Comparison of ENCODE assay signal across 7 cellular contexts in genomic region chr10:97633921-97634320, GRCh38. TPM values are rescaled to one million over a fixed set of nuclear protein-coding genes. Genes with fewer than 3 reads are reported as not detected.
A peak's percentile ranks its signal among the peaks of the same experiment; 100 is the strongest.
DNase-seq lines count a peak whose midpoint lies in the region; ATAC-seq and TF ChIP-seq lines count a peak whose summit lies in the region.
"Had no signal": no experiment of that assay in that cellular context is flagged by ENCODE, and none has a peak within 500 bp of the region (broad histone marks: within the 10 kb centered on the region; RNA-seq: fewer than 3 reads in every experiment).

No MANE protein-coding gene starts in this region.

- DNase-seq in GM13977 (ENCODE audit: low spot score) (no peak), T-cell (peak in 5 of 34 experiments; percentile 2 to 13 (median 9)), hepatocyte (ENCODE audit: low spot score) (no peak), vagina (ENCODE audit: extremely low spot score in 2 of 2) (no peak), cerebellar nuclear complex (lab: John Stamatoyannopoulos, UW) (no peak)

- TF ChIP-seq CTCF in GM13977 (IDR thresholded peaks at IDR 0.05; ENCODE audit: extremely low read depth, insufficient read depth, missing control alignments) (peak; percentile 15), hepatocyte (IDR thresholded peaks at IDR 0.05; ENCODE audit: poor library complexity) (no peak), vagina (IDR thresholded peaks at IDR 0.05) (no peak)

- peak overlapping the region; percentile 63 for H3K4me3 ChIP-seq in hepatocyte
- H3K4me3 ChIP-seq in vagina = peak overlapping the region; percentile 77 to 93

- H3K4me3 Mint-ChIP-seq in T-cell = peak overlapping the region; percentile 89 to 98 (median 93)

- H3K27ac Mint-ChIP-seq in T-cell = peak overlapping the region; percentile 59 to 83

- H3K9me3 Mint-ChIP-seq in T-cell = no peaks in the 10 kb centered on the region

- no peak for ATAC-seq in T-cell (replicated peaks in 1 of 4)
- no peak for ATAC-seq in HG02884 (IDR thresholded peaks at IDR 0.05; ENCODE audit: unreplicated experiment)

- peaks cover 12 to 17% (median 16%) of the 10 kb centered on the region in 3 donors for H3K4me1 Mint-ChIP-seq in T-cell

- no peaks in the 10 kb centered on the region for H4K20me1 ChIP-seq in hepatocyte (ENCODE audit: insufficient read depth, poor library complexity, severe bottlenecking)

- CTCF ChIA-PET in T-cell (lab: Charles Lee) = no interaction called here

- H3K36me3 ChIP-seq in hepatocyte (replicated peaks; ENCODE audit: insufficient read depth, low read depth) (no peaks in the 10 kb centered on the region), vagina (no peaks in the 10 kb centered on the region)

- no peaks in the 10 kb centered on the region for H3K9me2 ChIP-seq in hepatocyte (replicated peaks; ENCODE audit: insufficient read depth)

- H2AFZ ChIP-seq in hepatocyte = peak overlapping the region; percentile 100

- intact Hi-C loops in vagina (cut with DNase I) = no loop called here

- no peaks in the 10 kb centered on the region for H3K36me3 Mint-ChIP-seq in T-cell

- TF ChIP-seq POLR2A in vagina (IDR thresholded peaks at IDR 0.05) = no peak

- peaks cover 0 to 2% of the 10 kb centered on the region in 2 donors for H3K27me3 Mint-ChIP-seq in T-cell

- 95% methylated on average over 8 of the region's 8 CpGs for WGBS in hepatocyte (ENCODE audit: low lambda C conversion rate, missing lambda C conversion rate)

- peaks cover 14% of the 10 kb centered on the region for H3K79me2 ChIP-seq in hepatocyte

- peak overlapping the region; percentile 79 for H3K4me2 ChIP-seq in hepatocyte

- in situ Hi-C loops in GM13977 (cut with MboI; ENCODE audit: low pct_unique_long_range_greater_than_20kb, low sequenced_read_pairs, unreplicated experiment) = no loop called here

- H3K27me3 ChIP-seq in hepatocyte = no peaks in the 10 kb centered on the region
- H3K27me3 ChIP-seq in vagina = no peaks in the 10 kb centered on the region

- H3K27ac ChIP-seq in hepatocyte (peak overlapping the region; percentile 72), vagina (no peak overlapping the region)

- H3K9me3 ChIP-seq in hepatocyte (ENCODE audit: low read depth) = no peaks in the 10 kb centered on the region
- H3K9me3 ChIP-seq in vagina = no peaks in the 10 kb centered on the region

- POLR2A ChIA-PET in T-cell (lab: Charles Lee) = no interaction called here

- H3K4me1 ChIP-seq in hepatocyte (ENCODE audit: insufficient read depth) (no peaks in the 10 kb centered on the region), vagina (peaks cover 13% of the 10 kb centered on the region)

RNA-seq across cellular contexts. Expression of gene MORN4, which starts 0.6 kb away (rescaled TPM):
- 1 to 10 TPM in 4 of 5 donors, under 1 TPM in 1; 0.84 to 4.4 (median 1.5) TPM for total RNA-seq in T-cell
- total RNA-seq in hepatocyte = 8.5 and 10.6 TPM in 2 replicates
- polyA plus RNA-seq in hepatocyte = 15.6 and 18.4 TPM in 2 replicates
- total RNA-seq in vagina = 1.7 TPM

RNA-seq across cellular contexts. Expression of gene PI4K2A, which starts 6.5 kb away (rescaled TPM):
- total RNA-seq in T-cell (10 to 100 TPM in 4 of 5 donors, 1 to 10 TPM in 1; 9.0 to 23.1 (median 11.0) TPM), hepatocyte (25.9 and 26.5 TPM in 2 replicates), vagina (17.7 TPM)
- 19.6 and 22.4 TPM in 2 replicates for polyA plus RNA-seq in hepatocyte

RNA-seq across cellular contexts. Expression of gene C10orf62, which starts 44.4 kb away (rescaled TPM):
- not detected for total RNA-seq in T-cell
- total RNA-seq in hepatocyte = 0.23 TPM in 1 of 2 replicates, not detected in the other
- not detected in 2 replicates for polyA plus RNA-seq in hepatocyte
- total RNA-seq in vagina = not detected
- total RNA-seq: T-helper 2 cell treated with Interferon-gamma antibody and Interleukin-4, amounts not matched to agents 100 ng/mL and 5 ng/mL, for 36 hours had no signal

RNA-seq across cellular contexts. Expression of gene HOGA1, which starts 49.7 kb away (rescaled TPM):
- total RNA-seq in T-cell (under 1 TPM in 1 of 5 donors, not detected in 4; 0.18 TPM), hepatocyte (4.5 and 5.8 TPM in 2 replicates), vagina (0.98 TPM)
- 6.9 TPM in 2 replicates for polyA plus RNA-seq in hepatocyte
- total RNA-seq: T-helper 2 cell treated with Interferon-gamma antibody and Interleukin-4, amounts not matched to agents 100 ng/mL and 5 ng/mL, for 36 hours had no signal

RNA-seq across cellular contexts. Expression of gene AVPI1, which starts 53.1 kb away (rescaled TPM):
- total RNA-seq in T-cell (10 to 100 TPM in 1 of 5 donors, 1 to 10 TPM in 4; 2.4 to 10.0 (median 3.6) TPM), hepatocyte (23.8 and 26.4 TPM in 2 replicates), vagina (125 TPM)
- 28.5 and 34.1 TPM in 2 replicates for polyA plus RNA-seq in hepatocyte
